Comparison of ENCODE assay signal across 32 cellular contexts in genomic region chr1:224660074-224660473, GRCh38. TPM values are rescaled to one million over a fixed set of nuclear protein-coding genes. Genes with fewer than 3 reads are reported as not detected.
"Had no signal": no experiment of that assay in that cellular context is flagged by ENCODE, and none has a peak within 500 bp of the region (broad histone marks: within the 10 kb centered on the region; RNA-seq: fewer than 3 reads in every experiment).

No MANE protein-coding gene starts in this region.

- FAIRE-seq: bronchial epithelial cell, TTC549 had no signal

- H3K27ac ChIP-seq: adrenal gland, ascending aorta, VCaP had no signal

- H3K36me3 ChIP-seq: adrenal gland, ascending aorta, cardiac muscle cell had no signal

- H3K27me3 ChIP-seq: adrenal gland, ascending aorta, cardiac muscle cell had no signal

- H3K4me1 ChIP-seq: adrenal gland, ascending aorta had no signal

- DNase-seq: activated B cell treated with CpG ODN at 0.5 μM for 24 hours; activated CD4-positive, alpha-beta memory T cell treated with anti-CD3 and anti-CD28 coated beads, Interleukin-2, amount 10 ng/mL, durations not matched to agents 7 days and 5 days; activated CD4-positive, alpha-beta T cell treated with anti-CD3 and anti-CD28 coated beads for 4 hours; activated CD4-positive, alpha-beta T cell treated with anti-CD3 and anti-CD28 coated beads, Interleukin-2, amount 10 ng/mL, durations not matched to agents 24 days and 14 days; activated CD4-positive, alpha-beta T cell treated with anti-CD3 and anti-CD28 coated beads, Interleukin-2, amount 50 U/mL, for 48 hours; activated CD4-positive, CD25-positive, alpha-beta regulatory T cell treated with anti-CD3 and anti-CD28 coated beads, Interleukin-2, amount 50 U/mL, for 72 hours; activated CD8-positive, alpha-beta memory T cell treated with anti-CD3 and anti-CD28 coated beads for 24 hours; activated CD8-positive, alpha-beta memory T cell treated with anti-CD3 and anti-CD28 coated beads, Interleukin-2, amount 10 ng/mL, durations not matched to agents 7 days and 5 days; activated CD8-positive, alpha-beta memory T cell treated with anti-CD3 and anti-CD28 coated beads, Interleukin-2, amount 50 U/mL, for 48 hours; activated CD8-positive, alpha-beta T cell treated with anti-CD3 and anti-CD28 coated beads, Interleukin-2, amount 10 ng/mL, durations not matched to agents 7 days and 5 days; activated effector memory CD4-positive, alpha-beta T cell treated with anti-CD3 and anti-CD28 coated beads, Interleukin-2, amount 50 U/mL, for 16 hours; activated gamma-delta T cell treated with Interleukin-2 at 50 U/mL for 16 hours; activated naive CD4-positive, alpha-beta T cell; activated naive CD4-positive, alpha-beta T cell treated with anti-CD3 and anti-CD28 coated beads for 36 hours; activated naive CD4-positive, alpha-beta T cell treated with anti-CD3 and anti-CD28 coated beads, Interleukin-2, amount 50 U/mL, for 16 hours; activated naive CD8-positive, alpha-beta T cell treated with anti-CD3 and anti-CD28 coated beads for 36 hours; activated T-cell treated with anti-CD3 and anti-CD28 coated beads, Interleukin-2, amount 50 U/mL, for 24 hours; activated T-cell treated with anti-CD3 and anti-CD28 coated beads, Interleukin-2, amount 50 U/mL, for 48 hours; adrenal gland; amygdala; anterior cingulate cortex; caudate nucleus; cerebellar nuclear complex; T-helper 1 cell; T-helper 2 cell; T-helper 9 cell had no signal

- H3K9me3 ChIP-seq: adrenal gland, ascending aorta had no signal

- H3K4me3 ChIP-seq: adrenal gland, ascending aorta, cardiac muscle cell had no signal

- ATAC-seq: activated CD8-positive, alpha-beta memory T cell treated with anti-CD3 and anti-CD28 coated beads, Interleukin-2, amount 10 ng/mL, durations not matched to agents 7 days and 5 days; activated CD8-positive, alpha-beta T cell treated with anti-CD3 and anti-CD28 coated beads, Interleukin-2, amount 10 ng/mL, durations not matched to agents 7 days and 5 days; activated naive CD4-positive, alpha-beta T cell treated with anti-CD3 and anti-CD28 coated beads, Interleukin-2, amount 50 U/mL, for 72 hours had no signal

RNA-seq across cellular contexts. Expression of gene CNIH3, which starts 44.0 kb away (rescaled TPM):
- total RNA-seq: ascending aorta had no signal
